In the genomic region with DNA sequence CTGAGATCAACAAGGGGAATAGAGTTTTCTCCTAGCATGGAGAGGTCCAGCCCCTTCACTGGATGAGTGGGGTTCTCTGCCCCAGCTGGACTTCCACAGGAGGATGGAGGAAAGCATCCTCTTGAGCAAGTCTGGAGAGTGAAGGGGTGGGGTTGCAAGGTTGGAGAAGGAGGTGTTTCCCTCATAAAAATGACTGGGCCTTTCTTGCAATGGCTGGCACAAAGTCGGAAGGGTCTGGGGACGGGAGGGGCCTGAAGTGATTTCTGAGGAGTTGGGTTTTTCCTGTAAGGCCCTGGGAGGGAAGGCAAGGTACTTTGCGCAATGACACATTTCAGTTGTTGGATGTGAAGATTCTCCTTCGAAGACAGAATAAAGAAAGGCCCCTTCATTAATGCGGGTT, we compare ENCODE assay signal across 9 cellular contexts. TPM values are rescaled to one million over a fixed set of nuclear protein-coding genes. Genes with fewer than 3 reads are reported as not detected.
DNase-seq lines count a peak whose midpoint lies in the region; ATAC-seq and TF ChIP-seq lines count a peak whose summit lies in the region.
"Had no signal": no experiment of that assay in that cellular context is flagged by ENCODE, and none has a peak within 500 bp of the region (broad histone marks: within the 10 kb centered on the region; RNA-seq: fewer than 3 reads in every experiment).

No MANE protein-coding gene starts in this region.

- no peak overlapping the region for H2BK120ac ChIP-seq in mesenchymal stem cell (ENCODE audit: low read depth, low read length)

- POLR2A ChIA-PET in activated CD4-positive, alpha-beta T cell treated with anti-CD3 and anti-CD28 coated beads, Interleukin-2, amount 10 ng/mL, durations not matched to agents 7 days and 5 days (lab: Charles Lee) = no interaction called here

- peaks cover 22% of the 10 kb centered on the region for H3K27me3 Mint-ChIP-seq in activated CD4-positive, alpha-beta T cell treated with anti-CD3 and anti-CD28 coated beads, Interleukin-2, amount 10 ng/mL, durations not matched to agents 7 days and 5 days

- intact Hi-C loops in colonic mucosa (cut with DNase I) = no loop called here

- no peak overlapping the region for H3K18ac ChIP-seq in mesenchymal stem cell (ENCODE audit: low read depth in 1 of 2, low read length in 2 of 2)

- H3K27ac Mint-ChIP-seq in activated CD4-positive, alpha-beta T cell treated with anti-CD3 and anti-CD28 coated beads, Interleukin-2, amount 10 ng/mL, durations not matched to agents 7 days and 5 days = peak overlapping the region; percentile 65

- no peak overlapping the region for H2AK5ac ChIP-seq in mesenchymal stem cell (ENCODE audit: low read length, severe bottlenecking)

- H3K4me3 ChIP-seq in colonic mucosa (peak overlapping the region; percentile 73), mesenchymal stem cell (ENCODE audit: insufficient read depth in 1 of 2, low read depth in 1 of 2, low read length in 2 of 2) (peak overlapping the region; percentile 86 to 94), tibial nerve (peak overlapping the region; percentile 64 to 72 (median 68))

- peak overlapping the region; percentile 58 for H3K4me2 ChIP-seq in mesenchymal stem cell (ENCODE audit: low read length, poor library complexity, severe bottlenecking)

- H3K23ac ChIP-seq in mesenchymal stem cell (ENCODE audit: low read length in 2 of 2) = no peak overlapping the region

- no peak overlapping the region for H2BK12ac ChIP-seq in mesenchymal stem cell (ENCODE audit: low read length in 2 of 2)

- no peak for ATAC-seq in HG02970 (IDR thresholded peaks at IDR 0.05; ENCODE audit: low FRiP score, unreplicated experiment)

- H3K27ac ChIP-seq in colonic mucosa = peak overlapping the region; percentile 73
- peak overlapping the region; percentile 39 for H3K27ac ChIP-seq in mesenchymal stem cell (ENCODE audit: low read length, poor library complexity, severe bottlenecking)
- peak overlapping the region; percentile 86 to 96 (median 93) for H3K27ac ChIP-seq in tibial nerve

- no peak for TF ChIP-seq EP300 in tibial nerve (IDR thresholded peaks at IDR 0.05)

- H3K27me3 ChIP-seq in colonic mucosa = no peaks in the 10 kb centered on the region
- H3K27me3 ChIP-seq in mesenchymal stem cell (ENCODE audit: control insufficient read depth in 1 of 2, insufficient read depth in 1 of 2, low read length in 2 of 2) = no peaks in the 10 kb centered on the region
- H3K27me3 ChIP-seq in tibial nerve = no peaks in the 10 kb centered on the region

- CTCF ChIA-PET in activated CD4-positive, alpha-beta T cell treated with anti-CD3 and anti-CD28 coated beads, Interleukin-2, amount 10 ng/mL, durations not matched to agents 7 days and 5 days (lab: Charles Lee) = no interaction called here

- peaks cover 4% of the 10 kb centered on the region for H3K79me1 ChIP-seq in mesenchymal stem cell (replicated peaks; ENCODE audit: low read length, poor library complexity, severe bottlenecking)

- peak overlapping the region; percentile 81 for H3K4me3 Mint-ChIP-seq in activated CD4-positive, alpha-beta T cell treated with anti-CD3 and anti-CD28 coated beads, Interleukin-2, amount 10 ng/mL, durations not matched to agents 7 days and 5 days

- H3K4me1 ChIP-seq in colonic mucosa (peaks cover 7% of the 10 kb centered on the region), mesenchymal stem cell (ENCODE audit: control insufficient read depth, insufficient read depth, low read depth, low read length) (peaks cover 3% of the 10 kb centered on the region), tibial nerve (peaks cover 0 to 52% (median 22%) of the 10 kb centered on the region in 4 donors)

- H3K36me3 ChIP-seq in colonic mucosa (no peaks in the 10 kb centered on the region), mesenchymal stem cell (ENCODE audit: control insufficient read depth in 1 of 2, insufficient read depth in 2 of 2, low read depth in 1 of 2, low read length in 2 of 2) (no peaks in the 10 kb centered on the region), tibial nerve (no peaks in the 10 kb centered on the region)

- no peak overlapping the region for H4K91ac ChIP-seq in mesenchymal stem cell (ENCODE audit: low read length)

- H4K8ac ChIP-seq in mesenchymal stem cell (ENCODE audit: low read length) = peak overlapping the region; percentile 60

- no peak overlapping the region for H2BK5ac ChIP-seq in mesenchymal stem cell (ENCODE audit: low read depth, low read length, poor library complexity, severe bottlenecking)

- TF ChIP-seq POLR2A in tibial nerve (IDR thresholded peaks at IDR 0.05) = no peak

- no peak for DNase-seq in activated CD4-positive, alpha-beta T cell treated with anti-CD3 and anti-CD28 coated beads, Interleukin-2, amount 10 ng/mL, durations not matched to agents 7 days and 5 days
- DNase-seq in activated CD4-positive, alpha-beta T cell treated with anti-CD3 and anti-CD28 coated beads, Interleukin-2, amount 50 U/mL, for 4 hours = no peak
- DNase-seq in colonic mucosa (peak; percentile 33), mesenchymal stem cell (peak; percentile 33), tibial nerve (ENCODE audit: low spot score in 2 of 2) (no peak), HT-29 (ENCODE audit: low spot score) (no peak), SW 1271 (lab: John Stamatoyannopoulos, UW) (no peak)
- DNase-seq: DND-41 had no signal

- peaks cover 24% of the 10 kb centered on the region for H3K4me1 Mint-ChIP-seq in activated CD4-positive, alpha-beta T cell treated with anti-CD3 and anti-CD28 coated beads, Interleukin-2, amount 10 ng/mL, durations not matched to agents 7 days and 5 days

- H3K4ac ChIP-seq in mesenchymal stem cell (ENCODE audit: low read depth in 1 of 2, low read length in 2 of 2) = no peak overlapping the region

- H3K9me3 ChIP-seq in colonic mucosa = no peaks in the 10 kb centered on the region
- H3K9me3 ChIP-seq in mesenchymal stem cell (ENCODE audit: control insufficient read depth, low read length) = no peaks in the 10 kb centered on the region
- no peaks in the 10 kb centered on the region for H3K9me3 ChIP-seq in tibial nerve

- H3K9ac ChIP-seq in colonic mucosa (ENCODE audit: low read depth in 2 of 2, low read length in 2 of 2) (peak overlapping the region; percentile 67 to 85), mesenchymal stem cell (ENCODE audit: low read length) (peak overlapping the region; percentile 90)

- WGBS in mesenchymal stem cell = 21% methylated on average over 5 of the region's 5 CpGs
- 14 to 21% methylated on average over 5 of the region's 5 CpGs for WGBS in tibial nerve, 2 donors

- no peaks in the 10 kb centered on the region for H3K36me3 Mint-ChIP-seq in activated CD4-positive, alpha-beta T cell treated with anti-CD3 and anti-CD28 coated beads, Interleukin-2, amount 10 ng/mL, durations not matched to agents 7 days and 5 days (ENCODE audit: low read depth)

- H2AFZ ChIP-seq in mesenchymal stem cell (ENCODE audit: low read depth, low read length) = no peak overlapping the region

- H3K14ac ChIP-seq in mesenchymal stem cell (ENCODE audit: low read length in 2 of 2) = peak overlapping the region in 1 of 2 experiments; percentile 57

- TF ChIP-seq CTCF in colonic mucosa (IDR thresholded peaks at IDR 0.05) (no peak), tibial nerve (IDR thresholded peaks at IDR 0.05) (no peak)

- H3K9me3 Mint-ChIP-seq in activated CD4-positive, alpha-beta T cell treated with anti-CD3 and anti-CD28 coated beads, Interleukin-2, amount 10 ng/mL, durations not matched to agents 7 days and 5 days = peaks cover 2% of the 10 kb centered on the region

- H2BK15ac ChIP-seq in mesenchymal stem cell (ENCODE audit: low read depth, poor library complexity, severe bottlenecking) = no peak overlapping the region

RNA-seq across cellular contexts. Expression of a gene that starts 0.9 kb away (rescaled TPM):
- under 1 TPM; 0.85 to 0.92 TPM for total RNA-seq in activated CD4-positive, alpha-beta T cell treated with anti-CD3 and anti-CD28 coated beads, Interleukin-2, amount 10 ng/mL, durations not matched to agents 7 days and 5 days
- 1 to 10 TPM; 9.1 to 9.4 TPM for total RNA-seq in colonic mucosa
- polyA plus RNA-seq in mesenchymal stem cell (2013, experiment 1 of 2) = 4.2 TPM
- polyA plus RNA-seq in mesenchymal stem cell (2013, experiment 2 of 2) = 4.3 TPM
- 10 to 100 TPM; 51.3 to 59.1 (median 57.1) TPM for total RNA-seq in tibial nerve
- 0.29 and 2.1 TPM in 2 replicates for total RNA-seq in HT-29 (2014; rRNA removed; shearing (Covaris generic))

Comparison
In these comparisons a context has a peak if more than half of its experiments do, and no peak if none do; other contexts are left out.
1. DNase-seq: peak in colonic mucosa (single experiment) and mesenchymal stem cell (single experiment); none in activated CD4-positive, alpha-beta T cell treated with anti-CD3 and anti-CD28 coated beads, Interleukin-2, amount 10 ng/mL, durations not matched to agents 7 days and 5 days (single experiment), activated CD4-positive, alpha-beta T cell treated with anti-CD3 and anti-CD28 coated beads, Interleukin-2, amount 50 U/mL, for 4 hours (0 of 2), tibial nerve (0 of 2), HT-29 (single experiment) and SW 1271 (0 of 2).
2. H3K27ac ChIP-seq: peak in every context shown above with its lines; median percentile 93 in tibial nerve; 73 in colonic mucosa; 39 in mesenchymal stem cell.
3. RNA of a gene that starts 0.9 kb away (total RNA-seq): 51.3 to 59.1 TPM in tibial nerve; 9.1 to 9.4 TPM in colonic mucosa, 0.29 to 2.1 TPM in HT-29 and 0.85 to 0.92 TPM in activated CD4-positive, alpha-beta T cell treated with anti-CD3 and anti-CD28 coated beads, Interleukin-2, amount 10 ng/mL, durations not matched to agents 7 days and 5 days; every median in the first group is over 4 times any median in the second.
4. Peak in every context shown above with its lines, with median percentiles within 50 percentile points of each other: H3K4me3 ChIP-seq.